In genomic region chr22:23498811-23499798, GRCh38 we compare ENCODE assay signal across 24 cellular contexts.
DNase-seq lines count a peak whose midpoint lies in the region; ATAC-seq and TF ChIP-seq lines count a peak whose summit lies in the region.
"Had no signal": no experiment of that assay in that cellular context is flagged by ENCODE, and none has a peak within 500 bp of the region (broad histone marks: within the 10 kb centered on the region; RNA-seq: fewer than 3 reads in every experiment).

No MANE protein-coding gene starts in this region.

- no peak for DNase-seq in natural killer cell
- no peak for DNase-seq in natural killer cell treated with Interleukin-12 subunit alpha and Interleukin-12 subunit beta and Interleukin-15 and Interleukin-18, amount 100 ng/mL, for 72 hours (ENCODE audit: low spot score)
- peak; percentile 5 for DNase-seq in epidermal melanocyte (ENCODE audit: insufficient read length, low spot score)
- no peak for DNase-seq in nephron progenitor cell
- DNase-seq in HCEC 1CT: no peak
- no peak for DNase-seq in NCI-H146 (lab: John Stamatoyannopoulos, UW)
- DNase-seq: activated CD4-positive, alpha-beta T cell treated with anti-CD3 and anti-CD28 coated beads for 36 hours; activated gamma-delta T cell treated with Interleukin-2 at 50 U/mL for 16 hours; activated naive CD8-positive, alpha-beta T cell treated with anti-CD3 and anti-CD28 coated beads, Interleukin-2, amount 50 U/mL, for 24 hours; activated T-cell treated with anti-CD3 and anti-CD28 coated beads, Interleukin-2, amount 50 U/mL, for 4 hours; CD4-positive, alpha-beta memory T cell; DMS 273 treated with DMSO at 0.1 percent for 48 hours; effector CD4-positive, alpha-beta T cell; erythroblast; kidney glomerular epithelial cell; nucleus accumbens; PC-9; Right ventricle myocardium superior; stimulated activated naive CD8-positive, alpha-beta T cell treated with anti-CD3 and anti-CD28 coated beads, Interleukin-15, Interleukin-2, amounts not matched to agents 100 U/mL and 50 U/mL, for 24 hours; T-helper 2 cell; testis had no signal

- H3K4me3 Mint-ChIP-seq in natural killer cell: no peak overlapping the region
- H3K4me3 Mint-ChIP-seq in natural killer cell treated with Interleukin-12 subunit alpha and Interleukin-12 subunit beta and Interleukin-15 and Interleukin-18, amount 100 ng/mL, for 72 hours: no peak overlapping the region
- H3K4me3 Mint-ChIP-seq in nephron progenitor cell: no peak overlapping the region
- H3K4me3 Mint-ChIP-seq: activated CD4-positive, alpha-beta T cell treated with anti-CD3 and anti-CD28 coated beads for 36 hours; activated naive CD8-positive, alpha-beta T cell treated with anti-CD3 and anti-CD28 coated beads, Interleukin-2, amount 50 U/mL, for 24 hours; activated T-cell treated with anti-CD3 and anti-CD28 coated beads, Interleukin-2, amount 50 U/mL, for 4 hours; CD4-positive, alpha-beta memory T cell had no signal

- ATAC-seq in natural killer cell: no peak
- ATAC-seq in natural killer cell treated with Interleukin-12 subunit alpha and Interleukin-12 subunit beta and Interleukin-15 and Interleukin-18, amount 100 ng/mL, for 72 hours: no peak
- no peak for ATAC-seq in HG02678 (IDR thresholded peaks at IDR 0.05; ENCODE audit: unreplicated experiment)
- ATAC-seq in HG02642 (IDR thresholded peaks at IDR 0.05; ENCODE audit: poor library complexity, unreplicated experiment): no peak
- ATAC-seq: A549; activated CD4-positive, alpha-beta T cell treated with anti-CD3 and anti-CD28 coated beads for 36 hours; activated naive CD8-positive, alpha-beta T cell treated with anti-CD3 and anti-CD28 coated beads, Interleukin-2, amount 50 U/mL, for 24 hours; activated T-cell treated with anti-CD3 and anti-CD28 coated beads, Interleukin-2, amount 50 U/mL, for 4 hours; stimulated activated naive CD8-positive, alpha-beta T cell treated with anti-CD3 and anti-CD28 coated beads, Interleukin-15, Interleukin-2, amounts not matched to agents 100 U/mL and 50 U/mL, for 24 hours had no signal

- no peaks in the 10 kb centered on the region for H3K27me3 Mint-ChIP-seq in natural killer cell (ENCODE audit: low read depth in 2 of 2)
- no peaks in the 10 kb centered on the region for H3K27me3 Mint-ChIP-seq in natural killer cell treated with Interleukin-12 subunit alpha and Interleukin-12 subunit beta and Interleukin-15 and Interleukin-18, amount 100 ng/mL, for 72 hours
- H3K27me3 Mint-ChIP-seq in nephron progenitor cell (ENCODE audit: low read depth, poor library complexity): no peaks in the 10 kb centered on the region
- H3K27me3 Mint-ChIP-seq: activated CD4-positive, alpha-beta T cell treated with anti-CD3 and anti-CD28 coated beads for 36 hours had no signal

- no peaks in the 10 kb centered on the region for H3K9me3 Mint-ChIP-seq in natural killer cell
- H3K9me3 Mint-ChIP-seq in natural killer cell treated with Interleukin-12 subunit alpha and Interleukin-12 subunit beta and Interleukin-15 and Interleukin-18, amount 100 ng/mL, for 72 hours: no peaks in the 10 kb centered on the region
- H3K9me3 Mint-ChIP-seq in nephron progenitor cell: no peaks in the 10 kb centered on the region
- H3K9me3 Mint-ChIP-seq: activated naive CD8-positive, alpha-beta T cell treated with anti-CD3 and anti-CD28 coated beads, Interleukin-2, amount 50 U/mL, for 24 hours; activated T-cell treated with anti-CD3 and anti-CD28 coated beads, Interleukin-2, amount 50 U/mL, for 4 hours; CD4-positive, alpha-beta memory T cell had no signal

- H3K27ac Mint-ChIP-seq in natural killer cell (peak overlapping the region; percentile 53 to 57), nephron progenitor cell (peak overlapping the region; percentile 89)
- H3K27ac Mint-ChIP-seq in natural killer cell treated with Interleukin-12 subunit alpha and Interleukin-12 subunit beta and Interleukin-15 and Interleukin-18, amount 100 ng/mL, for 72 hours: no peak overlapping the region
- H3K27ac Mint-ChIP-seq: activated CD4-positive, alpha-beta T cell treated with anti-CD3 and anti-CD28 coated beads for 36 hours; activated naive CD8-positive, alpha-beta T cell treated with anti-CD3 and anti-CD28 coated beads, Interleukin-2, amount 50 U/mL, for 24 hours had no signal

- peaks cover 59 to 75% of the 10 kb centered on the region in 2 donors for H3K4me1 Mint-ChIP-seq in natural killer cell
- peaks cover 14 to 54% of the 10 kb centered on the region in 2 donors for H3K4me1 Mint-ChIP-seq in natural killer cell treated with Interleukin-12 subunit alpha and Interleukin-12 subunit beta and Interleukin-15 and Interleukin-18, amount 100 ng/mL, for 72 hours (ENCODE audit: low read depth in 2 of 2)
- H3K4me1 Mint-ChIP-seq in nephron progenitor cell: peaks cover 67% of the 10 kb centered on the region

- TF ChIP-seq CTCF in natural killer cell (IDR thresholded peaks at IDR 0.05) (no peak), nephron progenitor cell (IDR thresholded peaks at IDR 0.05) (no peak)

- intact Hi-C loops in natural killer cell (cut with micrococcal nuclease): no loop called here

- H3K36me3 Mint-ChIP-seq in natural killer cell (no peaks in the 10 kb centered on the region), nephron progenitor cell (ENCODE audit: low read depth) (no peaks in the 10 kb centered on the region)
- H3K36me3 Mint-ChIP-seq in natural killer cell treated with Interleukin-12 subunit alpha and Interleukin-12 subunit beta and Interleukin-15 and Interleukin-18, amount 100 ng/mL, for 72 hours: no peaks in the 10 kb centered on the region
- H3K36me3 Mint-ChIP-seq: CD4-positive, alpha-beta memory T cell had no signal

Comparison
In these comparisons a context has a peak if more than half of its experiments do, and no peak if none do; other contexts are left out.
1. H3K27ac Mint-ChIP-seq: peak in natural killer cell (2 of 2) and nephron progenitor cell (single experiment); none in natural killer cell treated with Interleukin-12 subunit alpha and Interleukin-12 subunit beta and Interleukin-15 and Interleukin-18, amount 100 ng/mL, for 72 hours (0 of 2).